In genomic region chr11:121643530-121644512, GRCh38 we compare ENCODE assay signal across 25 cellular contexts.
DNase-seq lines count a peak whose midpoint lies in the region; ATAC-seq, FAIRE-seq and TF ChIP-seq lines count a peak whose summit lies in the region.
"Had no signal": no experiment of that assay in that cellular context is flagged by ENCODE, and none has a peak within 500 bp of the region (broad histone marks: within the 10 kb centered on the region; RNA-seq: fewer than 3 reads in every experiment).

No MANE protein-coding gene starts in this region.

- peak overlapping the region; percentile 38 for H3K27ac Mint-ChIP-seq in endodermal cell
- no peak overlapping the region for H3K27ac Mint-ChIP-seq in natural killer cell treated with Interleukin-12 subunit alpha and Interleukin-12 subunit beta and Interleukin-15 and Interleukin-18, amount 100 ng/mL, for 72 hours
- H3K27ac Mint-ChIP-seq: activated naive CD8-positive, alpha-beta T cell treated with anti-CD3 and anti-CD28 coated beads, Interleukin-2, amount 10 ng/mL, durations not matched to agents 7 days and 5 days; activated T-helper 1 cell treated with anti-CD3 and anti-CD28 coated beads, Interleukin-12 subunit alpha, Interleukin-12 subunit beta, Interleukin-2, Interleukin-4 antibody, amounts not matched to agents 30 ng/mL and 10 ng/mL and 1 ng/mL, durations not matched to agents 14 hours and 24 hours and 36 hours; CD8-positive, alpha-beta T cell; type B pancreatic cell had no signal

- FAIRE-seq in HepG2 (lab: Jason Lieb, UNC) = no peak
- FAIRE-seq: frontal cortex had no signal

- H4K20me1 ChIP-seq in HepG2 (ENCODE audit: insufficient read depth, low read length) = no peaks in the 10 kb centered on the region

- CTCF ChIA-PET in HepG2 (lab: Yijun Ruan, JAX; ENCODE audit: low intra/inter-chr PET ratio, low total read pairs) = no interaction called here

- H3K4me3 ChIP-seq in HepG2 (replicated peaks in 1 of 3; ENCODE audit: insufficient read depth in 1 of 3, low read depth in 2 of 3, low read length in 3 of 3) (no peak overlapping the region), right lobe of liver (no peak overlapping the region), endodermal cell (ENCODE audit: low read length) (peak overlapping the region; percentile 71)
- H3K4me3 ChIP-seq: mucosa of descending colon had no signal

- TF ChIP-seq CTCF in HepG2 (CRISPR knock-in tag; IDR thresholded peaks at IDR 0.05) (no peak), right lobe of liver (IDR thresholded peaks at IDR 0.05) (no peak), endodermal cell (conservative IDR thresholded peaks at IDR 0.05) (no peak)

- in situ Hi-C loops in HepG2 (cut with HindIII; ENCODE audit: extremely low pct_ligation_motif_present, low pct_unique_long_range_greater_than_20kb) = no loop called here

- H3K27me3 ChIP-seq in HepG2 (ENCODE audit: control insufficient read depth in 1 of 2, insufficient read depth in 2 of 2, low read length in 2 of 2) (no peaks in the 10 kb centered on the region), right lobe of liver (no peaks in the 10 kb centered on the region), endodermal cell (ENCODE audit: control insufficient read depth, insufficient read depth, low read length, poor library complexity, severe bottlenecking) (no peaks in the 10 kb centered on the region)
- H3K27me3 ChIP-seq: neutrophil had no signal

- H3K27ac ChIP-seq in HepG2 (ENCODE audit: extremely low read length, insufficient read depth, low read length) (no peak overlapping the region), right lobe of liver (no peak overlapping the region), endodermal cell (ENCODE audit: low read depth, low read length) (no peak overlapping the region)
- H3K27ac ChIP-seq: epithelial cell of prostate, neutrophil, WERI-Rb-1 had no signal

- H3K9me3 ChIP-seq in HepG2 (ENCODE audit: low read length) = no peaks in the 10 kb centered on the region
- no peaks in the 10 kb centered on the region for H3K9me3 ChIP-seq in right lobe of liver
- H3K9me3 ChIP-seq in endodermal cell (ENCODE audit: control insufficient read depth, low read length) = no peaks in the 10 kb centered on the region
- H3K9me3 ChIP-seq: mucosa of descending colon, neutrophil had no signal

- POLR2A ChIA-PET in HepG2 (lab: Yijun Ruan, JAX) = no interaction called here

- TF ChIP-seq POLR2A in HepG2 (IDR thresholded peaks at IDR 0.05; ENCODE audit: insufficient read depth in 1 of 2, low read depth in 2 of 2, low read length in 2 of 2) = no peak
- no peak for TF ChIP-seq POLR2A in right lobe of liver (IDR thresholded peaks at IDR 0.05)

- H3K9me3 Mint-ChIP-seq in endodermal cell = no peaks in the 10 kb centered on the region
- H3K9me3 Mint-ChIP-seq in natural killer cell treated with Interleukin-12 subunit alpha and Interleukin-12 subunit beta and Interleukin-15 and Interleukin-18, amount 100 ng/mL, for 72 hours = no peaks in the 10 kb centered on the region
- H3K9me3 Mint-ChIP-seq: activated naive CD8-positive, alpha-beta T cell treated with anti-CD3 and anti-CD28 coated beads, Interleukin-2, amount 10 ng/mL, durations not matched to agents 7 days and 5 days; activated T-helper 1 cell treated with anti-CD3 and anti-CD28 coated beads, Interleukin-12 subunit alpha, Interleukin-12 subunit beta, Interleukin-2, Interleukin-4 antibody, amounts not matched to agents 30 ng/mL and 10 ng/mL and 1 ng/mL, durations not matched to agents 14 hours and 24 hours and 36 hours; CD8-positive, alpha-beta T cell; type B pancreatic cell had no signal

- H3K36me3 ChIP-seq in HepG2 (replicated peaks in 1 of 2; ENCODE audit: control insufficient read depth in 1 of 2, insufficient read depth in 2 of 2, low read length in 2 of 2) (no peaks in the 10 kb centered on the region), right lobe of liver (no peaks in the 10 kb centered on the region), endodermal cell (ENCODE audit: control insufficient read depth, insufficient read depth, low read length) (no peaks in the 10 kb centered on the region)
- H3K36me3 ChIP-seq: WERI-Rb-1 had no signal

- TF ChIP-seq EP300 in HepG2 (IDR thresholded peaks at IDR 0.05; ENCODE audit: low read depth in 2 of 2, low read length in 2 of 2) = no peak
- no peak for TF ChIP-seq EP300 in HepG2 (CRISPR knock-in tag; IDR thresholded peaks at IDR 0.05; ENCODE audit: borderline replicate concordance)

- no peaks in the 10 kb centered on the region for H3K79me2 ChIP-seq in HepG2 (ENCODE audit: insufficient read depth, low read length)

- peaks cover 24% of the 10 kb centered on the region for H3K4me1 Mint-ChIP-seq in endodermal cell
- H3K4me1 Mint-ChIP-seq in natural killer cell treated with Interleukin-12 subunit alpha and Interleukin-12 subunit beta and Interleukin-15 and Interleukin-18, amount 100 ng/mL, for 72 hours (ENCODE audit: low read depth in 2 of 2) = peaks cover 0 to 11% of the 10 kb centered on the region in 2 donors
- H3K4me1 Mint-ChIP-seq: activated naive CD8-positive, alpha-beta T cell treated with anti-CD3 and anti-CD28 coated beads, Interleukin-2, amount 10 ng/mL, durations not matched to agents 7 days and 5 days had no signal

- ATAC-seq in HepG2 = peak; percentile 41; the same call in 1 of the 3 replicates
- no peak for ATAC-seq in right lobe of liver
- no peak for ATAC-seq in HG02938 (IDR thresholded peaks at IDR 0.05; ENCODE audit: unreplicated experiment)
- no peak for ATAC-seq in natural killer cell treated with Interleukin-12 subunit alpha and Interleukin-12 subunit beta and Interleukin-15 and Interleukin-18, amount 100 ng/mL, for 72 hours
- ATAC-seq: CD8-positive, alpha-beta T cell; left colon; mucosa of descending colon; stimulated activated naive CD8-positive, alpha-beta T cell treated with anti-CD3 and anti-CD28 coated beads, Interleukin-15, Interleukin-2, amounts not matched to agents 100 U/mL and 50 U/mL, for 24 hours had no signal

- intact Hi-C loops in HepG2 (cut with micrococcal nuclease; ENCODE audit: unreplicated experiment) = no loop called here
- intact Hi-C loops in right lobe of liver (cut with DNase I) = no loop called here

- BruUV-seq in HepG2 (replicated peaks; lab: Mats Ljungman, UMichigan) = no TSS peak

- no peak overlapping the region for H3K4me3 Mint-ChIP-seq in endodermal cell
- no peak overlapping the region for H3K4me3 Mint-ChIP-seq in natural killer cell treated with Interleukin-12 subunit alpha and Interleukin-12 subunit beta and Interleukin-15 and Interleukin-18, amount 100 ng/mL, for 72 hours
- H3K4me3 Mint-ChIP-seq: activated naive CD8-positive, alpha-beta T cell treated with anti-CD3 and anti-CD28 coated beads, Interleukin-2, amount 10 ng/mL, durations not matched to agents 7 days and 5 days; activated T-helper 1 cell treated with anti-CD3 and anti-CD28 coated beads, Interleukin-12 subunit alpha, Interleukin-12 subunit beta, Interleukin-2, Interleukin-4 antibody, amounts not matched to agents 30 ng/mL and 10 ng/mL and 1 ng/mL, durations not matched to agents 14 hours and 24 hours and 36 hours; CD8-positive, alpha-beta T cell; type B pancreatic cell had no signal

- peaks cover 2% of the 10 kb centered on the region for H3K36me3 Mint-ChIP-seq in endodermal cell (ENCODE audit: low read depth)
- H3K36me3 Mint-ChIP-seq in natural killer cell treated with Interleukin-12 subunit alpha and Interleukin-12 subunit beta and Interleukin-15 and Interleukin-18, amount 100 ng/mL, for 72 hours = no peaks in the 10 kb centered on the region
- H3K36me3 Mint-ChIP-seq: activated naive CD8-positive, alpha-beta T cell treated with anti-CD3 and anti-CD28 coated beads, Interleukin-2, amount 10 ng/mL, durations not matched to agents 7 days and 5 days; CD8-positive, alpha-beta T cell; type B pancreatic cell had no signal

- H3K4me1 ChIP-seq in HepG2 (ENCODE audit: insufficient read depth, low read length) (no peaks in the 10 kb centered on the region), right lobe of liver (no peaks in the 10 kb centered on the region), endodermal cell (ENCODE audit: control insufficient read depth, insufficient read depth, low read length) (peaks cover 3% of the 10 kb centered on the region)

- no peak overlapping the region for H3K4me2 ChIP-seq in HepG2 (ENCODE audit: low read depth, low read length)

- DNase-seq in HepG2 (ENCODE audit: low spot score) = no peak
- DNase-seq in right lobe of liver = no peak
- DNase-seq in NCI-H2029 (lab: John Stamatoyannopoulos, UW) = peak; percentile 26
- DNase-seq in endodermal cell = peak; percentile 77
- no peak for DNase-seq in AG20443 (ENCODE audit: low spot score)
- DNase-seq in HT-29 (ENCODE audit: low spot score) = no peak
- DNase-seq in natural killer cell treated with Interleukin-12 subunit alpha and Interleukin-12 subunit beta and Interleukin-15 and Interleukin-18, amount 100 ng/mL, for 72 hours (ENCODE audit: low spot score) = no peak
- DNase-seq: activated naive CD8-positive, alpha-beta T cell treated with anti-CD3 and anti-CD28 coated beads, Interleukin-2, amount 10 ng/mL, durations not matched to agents 7 days and 5 days; CD8-positive, alpha-beta T cell; DMS79; left colon; mucosa of descending colon; NCI-H1436 treated with DMSO at 0.1 percent for 48 hours; NCI-H226; retina; Right ventricle myocardium superior; stimulated activated naive CD8-positive, alpha-beta T cell treated with anti-CD3 and anti-CD28 coated beads, Interleukin-15, Interleukin-2, amounts not matched to agents 100 U/mL and 50 U/mL, for 24 hours; T-helper 1 cell; WERI-Rb-1 had no signal

- no peak for TF ChIP-seq RAD21 in HepG2 (CRISPR knock-in tag; IDR thresholded peaks at IDR 0.05)

- 22% methylated on average over 12 of the region's 12 CpGs for WGBS in HepG2 (ENCODE audit: low lambda C conversion rate)
- WGBS in right lobe of liver (ENCODE audit: insufficient coverage, low coverage, low lambda C conversion rate, missing lambda C conversion rate) = 70% methylated on average over 12 of the region's 12 CpGs
- 38 to 61% methylated on average over 10 to 12 of the region's 12 CpGs for WGBS in endodermal cell (ENCODE audit: insufficient coverage in 1 of 2, insufficient read length in 1 of 2), 2 experiments

- H3K27me3 Mint-ChIP-seq in endodermal cell (ENCODE audit: insufficient read depth) = peaks cover 2% of the 10 kb centered on the region
- no peaks in the 10 kb centered on the region for H3K27me3 Mint-ChIP-seq in natural killer cell treated with Interleukin-12 subunit alpha and Interleukin-12 subunit beta and Interleukin-15 and Interleukin-18, amount 100 ng/mL, for 72 hours
- H3K27me3 Mint-ChIP-seq: activated naive CD8-positive, alpha-beta T cell treated with anti-CD3 and anti-CD28 coated beads, Interleukin-2, amount 10 ng/mL, durations not matched to agents 7 days and 5 days had no signal

- H3K9ac ChIP-seq in HepG2 (ENCODE audit: insufficient read depth, low read depth, low read length) (no peak overlapping the region), endodermal cell (ENCODE audit: extremely low read depth, low read length, poor library complexity, severe bottlenecking) (no peak overlapping the region)

- H2AFZ ChIP-seq in HepG2 (ENCODE audit: low read length) = no peak overlapping the region

TF ChIP-seq in HepG2, 621 proteins besides CTCF, POLR2A, EP300 and RAD21 (continues in another document):
- no peak for TF ChIP-seq BRD4 (CRISPR knock-in tag; IDR thresholded peaks at IDR 0.05)
- no peak for TF ChIP-seq ZNF839 (CRISPR knock-in tag; IDR thresholded peaks at IDR 0.05; ENCODE audit: borderline replicate concordance)
- TF ChIP-seq SIN3A (IDR thresholded peaks at IDR 0.05; ENCODE audit: borderline replicate concordance, low read depth, low read length) = no peak

Comparison
In these comparisons a context has a peak if more than half of its experiments do, and no peak if none do; other contexts are left out.
1. DNase-seq: peak in NCI-H2029 (single experiment) and endodermal cell (single experiment); none in HepG2 (single experiment), right lobe of liver (0 of 3), AG20443 (single experiment), HT-29 (single experiment) and natural killer cell treated with Interleukin-12 subunit alpha and Interleukin-12 subunit beta and Interleukin-15 and Interleukin-18, amount 100 ng/mL, for 72 hours (single experiment).